Comparison of ENCODE assay signal across 4 cellular contexts in the genomic region with DNA sequence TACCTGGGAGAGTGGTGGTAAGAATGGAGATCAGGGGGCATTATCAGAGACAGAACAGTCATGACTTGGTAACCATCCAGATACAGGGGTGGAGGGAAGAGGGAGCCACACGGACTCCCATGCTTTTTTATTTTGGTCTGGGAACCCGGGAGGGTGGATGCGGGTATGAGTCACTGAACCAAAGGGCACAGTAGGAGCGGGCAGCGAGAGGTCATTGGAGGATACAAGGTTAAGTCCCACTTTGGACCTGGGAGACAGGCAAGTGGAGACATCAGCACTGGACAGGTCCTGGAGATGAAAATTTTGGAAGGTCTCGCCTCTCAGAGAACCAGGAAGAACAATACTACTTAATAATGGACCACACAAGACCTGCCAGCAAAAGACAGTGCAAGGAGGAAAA.
TF ChIP-seq lines count a peak whose summit lies in the region.

No MANE protein-coding gene starts in this region.

TF ChIP-seq in SK-N-SH, 30 proteins besides CTCF, POLR2A, EP300 and RAD21:
- no peak for TF ChIP-seq FOSL2 (IDR thresholded peaks at IDR 0.05; ENCODE audit: borderline replicate concordance, low read depth)
- no peak for TF ChIP-seq NFIC (IDR thresholded peaks at IDR 0.05; ENCODE audit: borderline replicate concordance)
- no peak for TF ChIP-seq NRF1 (IDR thresholded peaks at IDR 0.05; ENCODE audit: low read depth, low read length)
- TF ChIP-seq REST (IDR thresholded peaks at IDR 0.05; ENCODE audit: low read depth, low read length): peak; percentile 49; the same call in 1 of the 2 replicates
- no peak for TF ChIP-seq MAX (IDR thresholded peaks at IDR 0.05; ENCODE audit: low read depth)

TF ChIP-seq in SK-N-SH treated with all-trans-retinoic acid at 6 μM for 48 hours, 23 proteins besides CTCF, POLR2A, EP300 and RAD21:
- TF ChIP-seq, protein P1, sequence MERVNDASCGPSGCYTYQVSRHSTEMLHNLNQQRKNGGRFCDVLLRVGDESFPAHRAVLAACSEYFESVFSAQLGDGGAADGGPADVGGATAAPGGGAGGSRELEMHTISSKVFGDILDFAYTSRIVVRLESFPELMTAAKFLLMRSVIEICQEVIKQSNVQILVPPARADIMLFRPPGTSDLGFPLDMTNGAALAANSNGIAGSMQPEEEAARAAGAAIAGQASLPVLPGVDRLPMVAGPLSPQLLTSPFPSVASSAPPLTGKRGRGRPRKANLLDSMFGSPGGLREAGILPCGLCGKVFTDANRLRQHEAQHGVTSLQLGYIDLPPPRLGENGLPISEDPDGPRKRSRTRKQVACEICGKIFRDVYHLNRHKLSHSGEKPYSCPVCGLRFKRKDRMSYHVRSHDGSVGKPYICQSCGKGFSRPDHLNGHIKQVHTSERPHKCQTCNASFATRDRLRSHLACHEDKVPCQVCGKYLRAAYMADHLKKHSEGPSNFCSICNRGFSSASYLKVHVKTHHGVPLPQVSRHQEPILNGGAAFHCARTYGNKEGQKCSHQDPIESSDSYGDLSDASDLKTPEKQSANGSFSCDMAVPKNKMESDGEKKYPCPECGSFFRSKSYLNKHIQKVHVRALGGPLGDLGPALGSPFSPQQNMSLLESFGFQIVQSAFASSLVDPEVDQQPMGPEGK (CRISPR knock-in tag; IDR thresholded peaks at IDR 0.05; ENCODE audit: borderline replicate concordance): no peak
- no peak for TF ChIP-seq ZC3H10 (CRISPR knock-in tag; IDR thresholded peaks at IDR 0.05)
- TF ChIP-seq ZNF70 (CRISPR knock-in tag; IDR thresholded peaks at IDR 0.05): no peak
- TF ChIP-seq ZFP3 (CRISPR knock-in tag; IDR thresholded peaks at IDR 0.05): no peak
- TF ChIP-seq ISL1 (CRISPR knock-in tag; IDR thresholded peaks at IDR 0.05): no peak
- TF ChIP-seq OSR1 (CRISPR knock-in tag; IDR thresholded peaks at IDR 0.05): no peak
- TF ChIP-seq CREB5 (CRISPR knock-in tag; IDR thresholded peaks at IDR 0.05; ENCODE audit: low read depth): no peak
- no peak for TF ChIP-seq BACH2 (CRISPR knock-in tag; IDR thresholded peaks at IDR 0.05; ENCODE audit: borderline replicate concordance)
- TF ChIP-seq CSDC2 (CRISPR knock-in tag; IDR thresholded peaks at IDR 0.05): no peak
- TF ChIP-seq, protein P2, sequence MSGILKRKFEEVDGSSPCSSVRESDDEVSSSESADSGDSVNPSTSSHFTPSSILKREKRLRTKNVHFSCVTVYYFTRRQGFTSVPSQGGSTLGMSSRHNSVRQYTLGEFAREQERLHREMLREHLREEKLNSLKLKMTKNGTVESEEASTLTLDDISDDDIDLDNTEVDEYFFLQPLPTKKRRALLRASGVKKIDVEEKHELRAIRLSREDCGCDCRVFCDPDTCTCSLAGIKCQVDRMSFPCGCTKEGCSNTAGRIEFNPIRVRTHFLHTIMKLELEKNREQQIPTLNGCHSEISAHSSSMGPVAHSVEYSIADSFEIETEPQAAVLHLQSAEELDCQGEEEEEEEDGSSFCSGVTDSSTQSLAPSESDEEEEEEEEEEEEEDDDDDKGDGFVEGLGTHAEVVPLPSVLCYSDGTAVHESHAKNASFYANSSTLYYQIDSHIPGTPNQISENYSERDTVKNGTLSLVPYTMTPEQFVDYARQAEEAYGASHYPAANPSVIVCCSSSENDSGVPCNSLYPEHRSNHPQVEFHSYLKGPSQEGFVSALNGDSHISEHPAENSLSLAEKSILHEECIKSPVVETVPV (CRISPR knock-in tag; IDR thresholded peaks at IDR 0.05): no peak
- TF ChIP-seq GLIS3 (CRISPR knock-in tag; IDR thresholded peaks at IDR 0.05): no peak

TF ChIP-seq in liver, 16 proteins besides CTCF, POLR2A, EP300 and RAD21:
- peak; percentile 92 for TF ChIP-seq REST (IDR thresholded peaks at IDR 0.05)
- TF ChIP-seq RXRA (IDR thresholded peaks at IDR 0.05): peak; percentile 43 to 87
- no peak for TF ChIP-seq NR2F2 (IDR thresholded peaks at IDR 0.05)
- peak; percentile 21 to 69 for TF ChIP-seq HNF4A (conservative IDR thresholded peaks at IDR 0.05)
- TF ChIP-seq JUND (IDR thresholded peaks at IDR 0.05): peak in 1 of 2 donors; percentile 88
- no peak for TF ChIP-seq TAF1 (conservative IDR thresholded peaks at IDR 0.05)

TF ChIP-seq in HepG2, 621 proteins besides CTCF, POLR2A, EP300 and RAD21:
- TF ChIP-seq ZMYM4 (CRISPR knock-in tag; IDR thresholded peaks at IDR 0.05) (no peak), ZNF841 (CRISPR knock-in tag; IDR thresholded peaks at IDR 0.05; ENCODE audit: borderline replicate concordance) (no peak), CEBPG (CRISPR knock-in tag; IDR thresholded peaks at IDR 0.05) (no peak), ZKSCAN8 (CRISPR knock-in tag; IDR thresholded peaks at IDR 0.05; ENCODE audit: borderline replicate concordance) (no peak), ZKSCAN1 (IDR thresholded peaks at IDR 0.05; ENCODE audit: low read length) (no peak), KDM5B (CRISPR knock-in tag; IDR thresholded peaks at IDR 0.05; ENCODE audit: borderline replicate concordance) (no peak), DNMT3B (CRISPR knock-in tag; conservative IDR thresholded peaks at IDR 0.05) (no peak), ZXDC (CRISPR knock-in tag; IDR thresholded peaks at IDR 0.05) (no peak)
- TF ChIP-seq, protein P3, sequence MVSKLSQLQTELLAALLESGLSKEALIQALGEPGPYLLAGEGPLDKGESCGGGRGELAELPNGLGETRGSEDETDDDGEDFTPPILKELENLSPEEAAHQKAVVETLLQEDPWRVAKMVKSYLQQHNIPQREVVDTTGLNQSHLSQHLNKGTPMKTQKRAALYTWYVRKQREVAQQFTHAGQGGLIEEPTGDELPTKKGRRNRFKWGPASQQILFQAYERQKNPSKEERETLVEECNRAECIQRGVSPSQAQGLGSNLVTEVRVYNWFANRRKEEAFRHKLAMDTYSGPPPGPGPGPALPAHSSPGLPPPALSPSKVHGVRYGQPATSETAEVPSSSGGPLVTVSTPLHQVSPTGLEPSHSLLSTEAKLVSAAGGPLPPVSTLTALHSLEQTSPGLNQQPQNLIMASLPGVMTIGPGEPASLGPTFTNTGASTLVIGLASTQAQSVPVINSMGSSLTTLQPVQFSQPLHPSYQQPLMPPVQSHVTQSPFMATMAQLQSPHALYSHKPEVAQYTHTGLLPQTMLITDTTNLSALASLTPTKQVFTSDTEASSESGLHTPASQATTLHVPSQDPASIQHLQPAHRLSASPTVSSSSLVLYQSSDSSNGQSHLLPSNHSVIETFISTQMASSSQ (IDR thresholded peaks at IDR 0.05; ENCODE audit: low read depth): no peak
- TF ChIP-seq, protein P3 (CRISPR knock-in tag; IDR thresholded peaks at IDR 0.05; ENCODE audit: borderline replicate concordance): no peak
